Comparison of ENCODE assay signal across 29 cellular contexts in genomic region chr10:133354672-133355240, GRCh38. TPM values are rescaled to one million over a fixed set of nuclear protein-coding genes. Genes with fewer than 3 reads are reported as not detected.
"Had no signal": no experiment of that assay in that cellular context is flagged by ENCODE, and none has a peak within 500 bp of the region (broad histone marks: within the 10 kb centered on the region; RNA-seq: fewer than 3 reads in every experiment).

No MANE protein-coding gene starts in this region.

- H3K27ac ChIP-seq: hepatocyte, lower lobe of right lung, neural progenitor cell, ovary, right atrium auricular region, spleen, uterus had no signal

- H3K27me3 Mint-ChIP-seq: naive thymus-derived CD8-positive, alpha-beta T cell; progenitor cell of endocrine pancreas; stimulated activated naive CD8-positive, alpha-beta T cell treated with anti-CD3 and anti-CD28 coated beads, Interleukin-15, amount 100 ng/mL, for 72 hours; type B pancreatic cell had no signal

- ATAC-seq: lower lobe of right lung; naive thymus-derived CD8-positive, alpha-beta T cell; sciatic nerve; stimulated activated effector memory CD8-positive, alpha-beta T cell treated with anti-CD3 and anti-CD28 coated beads, Interleukin-12 subunit alpha, Interleukin-12 subunit beta, amount 100 ng/mL, for 72 hours; stimulated activated naive CD8-positive, alpha-beta T cell treated with anti-CD3 and anti-CD28 coated beads, Interleukin-15, amount 100 ng/mL, for 72 hours had no signal

- H3K36me3 ChIP-seq: lower lobe of right lung, neural progenitor cell, ovary, right atrium auricular region, uterus had no signal

- H3K4me3 ChIP-seq: hepatocyte, lower lobe of right lung, neural progenitor cell, ovary, right atrium auricular region, spleen, tibial nerve, uterus had no signal

- H3K9ac ChIP-seq: neural progenitor cell had no signal

- H3K4me1 Mint-ChIP-seq: nephron progenitor cell, neural progenitor cell had no signal

- H3K27me3 ChIP-seq: hepatocyte, ovary, right atrium auricular region, tibial nerve, uterus had no signal

- H3K9me3 Mint-ChIP-seq: naive thymus-derived CD8-positive, alpha-beta T cell; nephron progenitor cell; neural progenitor cell; stimulated activated effector memory CD8-positive, alpha-beta T cell treated with anti-CD3 and anti-CD28 coated beads, Interleukin-12 subunit alpha, Interleukin-12 subunit beta, amount 100 ng/mL, for 72 hours; stimulated activated naive CD8-positive, alpha-beta T cell treated with anti-CD3 and anti-CD28 coated beads, Interleukin-15, amount 100 ng/mL, for 72 hours; type B pancreatic cell had no signal

- H3K4me1 ChIP-seq: neural progenitor cell, uterus had no signal

- DNase-seq: islet precursor cell; mammary epithelial cell; mesenchymal stem cell; naive thymus-derived CD8-positive, alpha-beta T cell; nephron progenitor cell; ovary; small intestine; spleen; stimulated activated CD4-positive, alpha-beta T cell treated with anti-CD3 and anti-CD28 coated beads, Interleukin-4, amount 100 ng/mL, for 24 hours; stimulated activated naive CD4-positive, alpha-beta T cell treated with Interleukin-2 at 50 U/mL for 16 hours; stimulated activated naive CD8-positive, alpha-beta T cell treated with anti-CD3 and anti-CD28 coated beads, Interleukin-15, amount 100 ng/mL, for 72 hours; substantia nigra; uterus had no signal

- H3K4me3 Mint-ChIP-seq: nephron progenitor cell; neural progenitor cell; stimulated activated effector memory CD8-positive, alpha-beta T cell treated with anti-CD3 and anti-CD28 coated beads, Interleukin-12 subunit alpha, Interleukin-12 subunit beta, amount 100 ng/mL, for 72 hours; stimulated activated naive CD8-positive, alpha-beta T cell treated with anti-CD3 and anti-CD28 coated beads, Interleukin-15, amount 100 ng/mL, for 72 hours; type B pancreatic cell had no signal

- H3K36me3 Mint-ChIP-seq: naive thymus-derived CD8-positive, alpha-beta T cell; neural progenitor cell; stimulated activated effector memory CD8-positive, alpha-beta T cell treated with anti-CD3 and anti-CD28 coated beads, Interleukin-12 subunit alpha, Interleukin-12 subunit beta, amount 100 ng/mL, for 72 hours; type B pancreatic cell had no signal

- H3K9me3 ChIP-seq: lower lobe of right lung, ovary, right atrium auricular region, spleen, tibial nerve, uterus had no signal

- FAIRE-seq: small intestine had no signal

- H3K79me2 ChIP-seq: hepatocyte had no signal

- H3K4me2 ChIP-seq: hepatocyte, neural progenitor cell had no signal

- H3K27ac Mint-ChIP-seq: naive thymus-derived CD8-positive, alpha-beta T cell; nephron progenitor cell; neural progenitor cell; progenitor cell of endocrine pancreas; stimulated activated effector memory CD8-positive, alpha-beta T cell treated with anti-CD3 and anti-CD28 coated beads, Interleukin-12 subunit alpha, Interleukin-12 subunit beta, amount 100 ng/mL, for 72 hours; stimulated activated naive CD8-positive, alpha-beta T cell treated with anti-CD3 and anti-CD28 coated beads, Interleukin-15, amount 100 ng/mL, for 72 hours; type B pancreatic cell had no signal

- H2AFZ ChIP-seq: hepatocyte, neural progenitor cell had no signal

RNA-seq across cellular contexts. Expression of gene PRAP1, which starts 7.6 kb away (rescaled TPM):
- total RNA-seq: kidney epithelial cell; lower lobe of right lung; mammary epithelial cell; naive thymus-derived CD8-positive, alpha-beta T cell; progenitor cell of endocrine pancreas; pulmonary artery endothelial cell; renal cortical epithelial cell; right atrium auricular region; spleen; temporal lobe; ureter; uterus had no signal
- polyA plus RNA-seq: mammary epithelial cell, ovary, spleen had no signal

RNA-seq across cellular contexts. Expression of gene CALY, which starts 18.1 kb away (rescaled TPM):
- total RNA-seq: liver, lower lobe of right lung, mammary epithelial cell, omental fat pad, pulmonary artery endothelial cell, renal cortical epithelial cell, ureter had no signal
- polyA plus RNA-seq: mammary epithelial cell, ovary had no signal
